ENCODE assay signal across 1 cellular context in the genomic region with DNA sequence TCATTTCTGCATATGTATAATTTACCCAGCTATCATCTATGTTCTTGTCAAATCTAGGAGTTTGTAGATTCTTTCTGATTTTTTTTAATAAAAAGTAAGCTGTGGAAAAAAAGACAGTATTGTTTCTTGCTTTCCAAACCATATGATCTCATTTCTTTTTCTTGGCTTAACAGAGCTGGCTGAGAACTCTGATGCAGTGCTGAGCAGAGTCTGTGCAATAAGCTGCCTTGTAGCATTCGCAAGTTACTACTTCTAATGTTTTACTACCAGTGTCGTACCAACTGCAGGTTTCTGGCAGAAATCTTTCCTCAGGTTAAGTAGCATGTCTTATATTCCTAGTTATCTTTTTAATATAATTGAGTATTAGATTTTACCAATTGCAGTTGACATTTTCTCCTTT.
TF ChIP-seq lines count a peak whose summit lies in the region.

No MANE protein-coding gene starts in this region.

TF ChIP-seq in WTC11, 78 proteins besides CTCF, POLR2A, EP300 and RAD21:
- TF ChIP-seq IRF2 (CRISPR knock-in tag; IDR thresholded peaks at IDR 0.05; ENCODE audit: borderline replicate concordance, low read depth), result no peak
- TF ChIP-seq, protein P1, sequence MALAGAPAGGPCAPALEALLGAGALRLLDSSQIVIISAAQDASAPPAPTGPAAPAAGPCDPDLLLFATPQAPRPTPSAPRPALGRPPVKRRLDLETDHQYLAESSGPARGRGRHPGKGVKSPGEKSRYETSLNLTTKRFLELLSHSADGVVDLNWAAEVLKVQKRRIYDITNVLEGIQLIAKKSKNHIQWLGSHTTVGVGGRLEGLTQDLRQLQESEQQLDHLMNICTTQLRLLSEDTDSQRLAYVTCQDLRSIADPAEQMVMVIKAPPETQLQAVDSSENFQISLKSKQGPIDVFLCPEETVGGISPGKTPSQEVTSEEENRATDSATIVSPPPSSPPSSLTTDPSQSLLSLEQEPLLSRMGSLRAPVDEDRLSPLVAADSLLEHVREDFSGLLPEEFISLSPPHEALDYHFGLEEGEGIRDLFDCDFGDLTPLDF (CRISPR knock-in tag; IDR thresholded peaks at IDR 0.05), result no peak
- TF ChIP-seq, protein P2, sequence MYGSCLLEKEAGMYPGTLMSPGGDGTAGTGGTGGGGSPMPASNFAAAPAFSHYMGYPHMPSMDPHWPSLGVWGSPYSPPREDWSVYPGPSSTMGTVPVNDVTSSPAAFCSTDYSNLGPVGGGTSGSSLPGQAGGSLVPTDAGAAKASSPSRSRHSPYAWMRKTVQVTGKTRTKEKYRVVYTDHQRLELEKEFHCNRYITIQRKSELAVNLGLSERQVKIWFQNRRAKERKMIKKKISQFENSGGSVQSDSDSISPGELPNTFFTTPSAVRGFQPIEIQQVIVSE (CRISPR knock-in tag; IDR thresholded peaks at IDR 0.05; ENCODE audit: borderline replicate concordance), result no peak
- TF ChIP-seq, protein P3, sequence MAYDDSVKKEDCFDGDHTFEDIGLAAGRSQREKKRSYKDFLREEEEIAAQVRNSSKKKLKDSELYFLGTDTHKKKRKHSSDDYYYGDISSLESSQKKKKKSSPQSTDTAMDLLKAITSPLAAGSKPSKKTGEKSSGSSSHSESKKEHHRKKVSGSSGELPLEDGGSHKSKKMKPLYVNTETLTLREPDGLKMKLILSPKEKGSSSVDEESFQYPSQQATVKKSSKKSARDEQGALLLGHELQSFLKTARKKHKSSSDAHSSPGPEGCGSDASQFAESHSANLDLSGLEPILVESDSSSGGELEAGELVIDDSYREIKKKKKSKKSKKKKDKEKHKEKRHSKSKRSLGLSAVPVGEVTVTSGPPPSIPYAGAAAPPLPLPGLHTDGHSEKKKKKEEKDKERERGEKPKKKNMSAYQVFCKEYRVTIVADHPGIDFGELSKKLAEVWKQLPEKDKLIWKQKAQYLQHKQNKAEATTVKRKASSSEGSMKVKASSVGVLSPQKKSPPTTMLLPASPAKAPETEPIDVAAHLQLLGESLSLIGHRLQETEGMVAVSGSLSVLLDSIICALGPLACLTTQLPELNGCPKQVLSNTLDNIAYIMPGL (CRISPR knock-in tag; IDR thresholded peaks at IDR 0.05), result no peak
- TF ChIP-seq JAZF1 (CRISPR knock-in tag; IDR thresholded peaks at IDR 0.05), result no peak
- TF ChIP-seq FOXP1 (CRISPR knock-in tag; IDR thresholded peaks at IDR 0.05; ENCODE audit: borderline replicate concordance), result no peak
- TF ChIP-seq ZNF423 (CRISPR knock-in tag; IDR thresholded peaks at IDR 0.05), result no peak
